In the genomic region with DNA sequence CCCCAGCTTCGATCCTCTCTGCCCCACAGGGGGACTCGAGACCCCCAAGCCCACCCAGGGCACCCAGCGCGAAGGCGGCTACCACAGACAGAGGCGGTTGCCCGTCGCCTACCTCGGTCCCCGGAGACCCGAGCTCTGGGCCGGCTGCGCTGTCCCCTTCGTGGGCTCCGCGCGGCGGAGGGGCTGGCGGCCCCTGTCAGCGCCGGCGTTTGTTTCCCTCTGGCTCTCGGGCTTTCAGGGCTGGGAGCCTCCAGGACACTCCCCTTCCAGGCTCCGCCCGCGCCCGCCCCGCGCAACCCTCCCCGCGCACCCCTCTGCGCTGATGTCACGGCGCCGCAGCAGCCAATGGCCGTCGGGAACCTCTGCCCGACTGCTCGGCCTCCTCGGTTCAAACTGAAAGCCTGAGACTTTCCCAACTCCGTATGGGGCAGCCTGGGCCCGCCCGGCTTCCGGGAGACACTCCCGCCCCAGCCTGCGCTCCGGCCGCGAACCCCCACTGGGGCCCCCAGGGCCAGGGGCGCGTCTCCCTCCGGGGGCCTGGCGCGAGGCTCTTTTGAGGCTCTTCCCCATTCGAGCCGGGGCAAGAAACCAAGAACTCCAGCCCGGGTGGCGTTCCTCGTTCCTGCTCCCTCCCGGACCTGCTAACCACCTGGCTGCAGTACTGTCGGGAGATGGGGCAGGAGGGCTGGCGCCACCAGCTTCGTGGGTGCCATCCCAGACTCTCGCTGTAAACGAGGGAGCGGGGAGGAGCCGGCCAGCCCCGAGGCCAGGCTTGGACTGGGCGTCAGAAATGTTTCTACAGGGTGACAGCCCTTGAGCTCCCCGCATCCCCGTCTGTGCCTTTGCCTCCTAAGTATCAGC, we compare ENCODE assay signal across 1 cellular context.
A peak's percentile ranks its signal among the peaks of the same experiment; 100 is the strongest.
TF ChIP-seq lines count a peak whose summit lies in the region.

A gene with protein sequence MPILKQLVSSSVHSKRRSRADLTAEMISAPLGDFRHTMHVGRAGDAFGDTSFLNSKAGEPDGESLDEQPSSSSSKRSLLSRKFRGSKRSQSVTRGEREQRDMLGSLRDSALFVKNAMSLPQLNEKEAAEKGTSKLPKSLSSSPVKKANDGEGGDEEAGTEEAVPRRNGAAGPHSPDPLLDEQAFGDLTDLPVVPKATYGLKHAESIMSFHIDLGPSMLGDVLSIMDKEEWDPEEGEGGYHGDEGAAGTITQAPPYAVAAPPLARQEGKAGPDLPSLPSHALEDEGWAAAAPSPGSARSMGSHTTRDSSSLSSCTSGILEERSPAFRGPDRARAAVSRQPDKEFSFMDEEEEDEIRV (minus strand): TSS at position 221 of the 861 bp plus-strand sequence. CDS start 25,501 bp downstream, outside the sequence.

TF ChIP-seq in HepG2, 621 proteins besides CTCF, POLR2A, EP300 and RAD21 (continued from another document and continues in another):
- TF ChIP-seq, protein P1, sequence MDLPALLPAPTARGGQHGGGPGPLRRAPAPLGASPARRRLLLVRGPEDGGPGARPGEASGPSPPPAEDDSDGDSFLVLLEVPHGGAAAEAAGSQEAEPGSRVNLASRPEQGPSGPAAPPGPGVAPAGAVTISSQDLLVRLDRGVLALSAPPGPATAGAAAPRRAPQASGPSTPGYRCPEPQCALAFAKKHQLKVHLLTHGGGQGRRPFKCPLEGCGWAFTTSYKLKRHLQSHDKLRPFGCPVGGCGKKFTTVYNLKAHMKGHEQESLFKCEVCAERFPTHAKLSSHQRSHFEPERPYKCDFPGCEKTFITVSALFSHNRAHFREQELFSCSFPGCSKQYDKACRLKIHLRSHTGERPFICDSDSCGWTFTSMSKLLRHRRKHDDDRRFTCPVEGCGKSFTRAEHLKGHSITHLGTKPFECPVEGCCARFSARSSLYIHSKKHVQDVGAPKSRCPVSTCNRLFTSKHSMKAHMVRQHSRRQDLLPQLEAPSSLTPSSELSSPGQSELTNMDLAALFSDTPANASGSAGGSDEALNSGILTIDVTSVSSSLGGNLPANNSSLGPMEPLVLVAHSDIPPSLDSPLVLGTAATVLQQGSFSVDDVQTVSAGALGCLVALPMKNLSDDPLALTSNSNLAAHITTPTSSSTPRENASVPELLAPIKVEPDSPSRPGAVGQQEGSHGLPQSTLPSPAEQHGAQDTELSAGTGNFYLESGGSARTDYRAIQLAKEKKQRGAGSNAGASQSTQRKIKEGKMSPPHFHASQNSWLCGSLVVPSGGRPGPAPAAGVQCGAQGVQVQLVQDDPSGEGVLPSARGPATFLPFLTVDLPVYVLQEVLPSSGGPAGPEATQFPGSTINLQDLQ (CRISPR knock-in tag; IDR thresholded peaks at IDR 0.05): 0 out of 2 replicates have a peak, but pooled peaks have one; percentile 23
- TF ChIP-seq HNF4G (IDR thresholded peaks at IDR 0.05; ENCODE audit: borderline replicate concordance, low read depth, low read length): no peak
- no peak for TF ChIP-seq HNF4G (CRISPR knock-in tag; IDR thresholded peaks at IDR 0.05; ENCODE audit: borderline replicate concordance, low read depth)
- TF ChIP-seq, protein P2, sequence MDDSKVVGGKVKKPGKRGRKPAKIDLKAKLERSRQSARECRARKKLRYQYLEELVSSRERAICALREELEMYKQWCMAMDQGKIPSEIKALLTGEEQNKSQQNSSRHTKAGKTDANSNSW (CRISPR knock-in tag; IDR thresholded peaks at IDR 0.05; ENCODE audit: borderline replicate concordance): peak; percentile 81
- TF ChIP-seq ZNF768 (CRISPR knock-in tag; IDR thresholded peaks at IDR 0.05): peak; percentile 47; the same call in 1 of the 2 replicates
- TF ChIP-seq, protein P3, sequence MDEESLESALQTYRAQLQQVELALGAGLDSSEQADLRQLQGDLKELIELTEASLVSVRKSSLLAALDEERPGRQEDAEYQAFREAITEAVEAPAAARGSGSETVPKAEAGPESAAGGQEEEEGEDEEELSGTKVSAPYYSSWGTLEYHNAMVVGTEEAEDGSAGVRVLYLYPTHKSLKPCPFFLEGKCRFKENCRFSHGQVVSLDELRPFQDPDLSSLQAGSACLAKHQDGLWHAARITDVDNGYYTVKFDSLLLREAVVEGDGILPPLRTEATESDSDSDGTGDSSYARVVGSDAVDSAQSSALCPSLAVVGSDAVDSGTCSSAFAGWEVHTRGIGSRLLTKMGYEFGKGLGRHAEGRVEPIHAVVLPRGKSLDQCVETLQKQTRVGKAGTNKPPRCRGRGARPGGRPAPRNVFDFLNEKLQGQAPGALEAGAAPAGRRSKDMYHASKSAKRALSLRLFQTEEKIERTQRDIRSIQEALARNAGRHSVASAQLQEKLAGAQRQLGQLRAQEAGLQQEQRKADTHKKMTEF (CRISPR knock-in tag; IDR thresholded peaks at IDR 0.05): peak; percentile 87
- TF ChIP-seq TARDBP (CRISPR knock-in tag; IDR thresholded peaks at IDR 0.05): no peak
- TF ChIP-seq, protein P4, sequence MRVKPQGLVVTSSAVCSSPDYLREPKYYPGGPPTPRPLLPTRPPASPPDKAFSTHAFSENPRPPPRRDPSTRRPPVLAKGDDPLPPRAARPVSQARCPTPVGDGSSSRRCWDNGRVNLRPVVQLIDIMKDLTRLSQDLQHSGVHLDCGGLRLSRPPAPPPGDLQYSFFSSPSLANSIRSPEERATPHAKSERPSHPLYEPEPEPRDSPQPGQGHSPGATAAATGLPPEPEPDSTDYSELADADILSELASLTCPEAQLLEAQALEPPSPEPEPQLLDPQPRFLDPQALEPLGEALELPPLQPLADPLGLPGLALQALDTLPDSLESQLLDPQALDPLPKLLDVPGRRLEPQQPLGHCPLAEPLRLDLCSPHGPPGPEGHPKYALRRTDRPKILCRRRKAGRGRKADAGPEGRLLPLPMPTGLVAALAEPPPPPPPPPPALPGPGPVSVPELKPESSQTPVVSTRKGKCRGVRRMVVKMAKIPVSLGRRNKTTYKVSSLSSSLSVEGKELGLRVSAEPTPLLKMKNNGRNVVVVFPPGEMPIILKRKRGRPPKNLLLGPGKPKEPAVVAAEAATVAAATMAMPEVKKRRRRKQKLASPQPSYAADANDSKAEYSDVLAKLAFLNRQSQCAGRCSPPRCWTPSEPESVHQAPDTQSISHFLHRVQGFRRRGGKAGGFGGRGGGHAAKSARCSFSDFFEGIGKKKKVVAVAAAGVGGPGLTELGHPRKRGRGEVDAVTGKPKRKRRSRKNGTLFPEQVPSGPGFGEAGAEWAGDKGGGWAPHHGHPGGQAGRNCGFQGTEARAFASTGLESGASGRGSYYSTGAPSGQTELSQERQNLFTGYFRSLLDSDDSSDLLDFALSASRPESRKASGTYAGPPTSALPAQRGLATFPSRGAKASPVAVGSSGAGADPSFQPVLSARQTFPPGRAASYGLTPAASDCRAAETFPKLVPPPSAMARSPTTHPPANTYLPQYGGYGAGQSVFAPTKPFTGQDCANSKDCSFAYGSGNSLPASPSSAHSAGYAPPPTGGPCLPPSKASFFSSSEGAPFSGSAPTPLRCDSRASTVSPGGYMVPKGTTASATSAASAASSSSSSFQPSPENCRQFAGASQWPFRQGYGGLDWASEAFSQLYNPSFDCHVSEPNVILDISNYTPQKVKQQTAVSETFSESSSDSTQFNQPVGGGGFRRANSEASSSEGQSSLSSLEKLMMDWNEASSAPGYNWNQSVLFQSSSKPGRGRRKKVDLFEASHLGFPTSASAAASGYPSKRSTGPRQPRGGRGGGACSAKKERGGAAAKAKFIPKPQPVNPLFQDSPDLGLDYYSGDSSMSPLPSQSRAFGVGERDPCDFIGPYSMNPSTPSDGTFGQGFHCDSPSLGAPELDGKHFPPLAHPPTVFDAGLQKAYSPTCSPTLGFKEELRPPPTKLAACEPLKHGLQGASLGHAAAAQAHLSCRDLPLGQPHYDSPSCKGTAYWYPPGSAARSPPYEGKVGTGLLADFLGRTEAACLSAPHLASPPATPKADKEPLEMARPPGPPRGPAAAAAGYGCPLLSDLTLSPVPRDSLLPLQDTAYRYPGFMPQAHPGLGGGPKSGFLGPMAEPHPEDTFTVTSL (CRISPR knock-in tag; IDR thresholded peaks at IDR 0.05; ENCODE audit: borderline replicate concordance): peak; percentile 44; the same call in 1 of the 2 replicates
- TF ChIP-seq, protein P5, sequence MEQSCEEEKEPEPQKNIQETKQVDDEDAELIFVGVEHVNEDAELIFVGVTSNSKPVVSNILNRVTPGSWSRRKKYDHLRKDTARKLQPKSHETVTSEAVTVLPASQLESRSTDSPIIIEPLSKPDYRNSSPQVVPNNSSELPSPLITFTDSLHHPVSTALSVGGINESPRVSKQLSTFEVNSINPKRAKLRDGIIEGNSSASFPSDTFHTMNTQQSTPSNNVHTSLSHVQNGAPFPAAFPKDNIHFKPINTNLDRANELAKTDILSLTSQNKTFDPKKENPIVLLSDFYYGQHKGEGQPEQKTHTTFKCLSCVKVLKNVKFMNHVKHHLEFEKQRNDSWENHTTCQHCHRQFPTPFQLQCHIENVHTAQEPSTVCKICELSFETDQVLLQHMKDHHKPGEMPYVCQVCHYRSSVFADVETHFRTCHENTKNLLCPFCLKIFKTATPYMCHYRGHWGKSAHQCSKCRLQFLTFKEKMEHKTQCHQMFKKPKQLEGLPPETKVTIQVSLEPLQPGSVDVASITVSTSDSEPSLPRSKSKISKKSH (CRISPR knock-in tag; IDR thresholded peaks at IDR 0.05; ENCODE audit: borderline replicate concordance): peak; percentile 10; the same call in 1 of the 2 replicates
- no peak for TF ChIP-seq NR2F6 (IDR thresholded peaks at IDR 0.05)
- TF ChIP-seq NR2F6 (CRISPR knock-in tag; IDR thresholded peaks at IDR 0.05): peak; percentile 10; the same call in 1 of the 2 replicates
- TF ChIP-seq, protein P6, sequence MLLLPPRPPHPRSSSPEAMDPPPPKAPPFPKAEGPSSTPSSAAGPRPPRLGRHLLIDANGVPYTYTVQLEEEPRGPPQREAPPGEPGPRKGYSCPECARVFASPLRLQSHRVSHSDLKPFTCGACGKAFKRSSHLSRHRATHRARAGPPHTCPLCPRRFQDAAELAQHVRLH (CRISPR knock-in tag; IDR thresholded peaks at IDR 0.05; ENCODE audit: borderline replicate concordance, low read depth): peak; percentile 89; the same call in 1 of the 2 replicates
- no peak for TF ChIP-seq ZSCAN30 (CRISPR knock-in tag; IDR thresholded peaks at IDR 0.05)
- peak in 1 of 2 experiments; percentile 81; a peak in 2 of 4 replicates for TF ChIP-seq KLF16 (CRISPR knock-in tag; IDR thresholded peaks at IDR 0.05)
- TF ChIP-seq SUZ12 (IDR thresholded peaks at IDR 0.05; ENCODE audit: low read depth, low read length): no peak
- TF ChIP-seq, protein P7, sequence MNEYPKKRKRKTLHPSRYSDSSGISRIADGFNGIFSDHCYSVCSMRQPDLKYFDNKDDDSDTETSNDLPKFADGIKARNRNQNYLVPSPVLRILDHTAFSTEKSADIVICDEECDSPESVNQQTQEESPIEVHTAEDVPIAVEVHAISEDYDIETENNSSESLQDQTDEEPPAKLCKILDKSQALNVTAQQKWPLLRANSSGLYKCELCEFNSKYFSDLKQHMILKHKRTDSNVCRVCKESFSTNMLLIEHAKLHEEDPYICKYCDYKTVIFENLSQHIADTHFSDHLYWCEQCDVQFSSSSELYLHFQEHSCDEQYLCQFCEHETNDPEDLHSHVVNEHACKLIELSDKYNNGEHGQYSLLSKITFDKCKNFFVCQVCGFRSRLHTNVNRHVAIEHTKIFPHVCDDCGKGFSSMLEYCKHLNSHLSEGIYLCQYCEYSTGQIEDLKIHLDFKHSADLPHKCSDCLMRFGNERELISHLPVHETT (CRISPR knock-in tag; conservative IDR thresholded peaks at IDR 0.05): peak; percentile 86
- TF ChIP-seq WIZ (CRISPR knock-in tag; IDR thresholded peaks at IDR 0.05): peak; percentile 83; the same call in 1 of the 2 replicates
- TF ChIP-seq PHB2 (IDR thresholded peaks at IDR 0.05; ENCODE audit: partially characterized antibody): no peak
- TF ChIP-seq ISL2 (CRISPR knock-in tag; IDR thresholded peaks at IDR 0.05): 0 out of 2 replicates have a peak, but pooled peaks have one; percentile 57
- TF ChIP-seq TGIF2 (CRISPR knock-in tag; IDR thresholded peaks at IDR 0.05): peak; percentile 25; the same call in 1 of the 2 replicates
- TF ChIP-seq HNRNPH1 (optimal IDR thresholded peaks at IDR 0.05; ENCODE audit: low read depth, low read length): no peak
- TF ChIP-seq HNRNPL (IDR thresholded peaks at IDR 0.05; ENCODE audit: low read depth, low read length): peak; percentile 76
- TF ChIP-seq, protein P8, sequence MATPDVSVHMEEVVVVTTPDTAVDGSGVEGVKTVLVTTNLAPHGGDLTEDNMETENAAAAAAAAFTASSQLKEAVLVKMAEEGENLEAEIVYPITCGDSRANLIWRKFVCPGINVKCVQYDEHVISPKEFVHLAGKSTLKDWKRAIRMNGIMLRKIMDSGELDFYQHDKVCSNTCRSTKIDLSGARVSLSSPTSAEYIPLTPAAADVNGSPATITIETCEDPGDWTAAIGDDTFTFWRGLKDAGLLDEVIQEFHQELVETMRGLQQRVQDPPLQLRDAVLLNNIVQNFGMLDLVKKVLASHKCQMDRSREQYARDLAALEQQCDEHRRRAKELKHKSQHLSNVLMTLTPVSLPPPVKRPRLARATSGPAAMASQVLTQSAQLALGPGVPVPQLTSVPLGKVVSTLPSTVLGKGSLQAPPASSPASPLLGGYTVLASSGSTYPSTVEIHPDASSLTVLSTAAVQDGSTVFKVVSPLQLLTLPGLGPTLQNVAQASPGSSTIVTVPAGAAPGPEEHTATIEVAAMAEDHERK (CRISPR knock-in tag; IDR thresholded peaks at IDR 0.05; ENCODE audit: low read depth): no peak
- no peak for TF ChIP-seq RFX1 (IDR thresholded peaks at IDR 0.05)
- no peak for TF ChIP-seq XBP1 (CRISPR knock-in tag; IDR thresholded peaks at IDR 0.05)
- TF ChIP-seq TAF1 (CRISPR knock-in tag; IDR thresholded peaks at IDR 0.05): peak; percentile 86
- no peak; the same call in 1 of the 2 replicates for TF ChIP-seq KDM5A (IDR thresholded peaks at IDR 0.05; ENCODE audit: borderline replicate concordance, low read length)
- no peak for TF ChIP-seq BORCS8-MEF2B (CRISPR knock-in tag; IDR thresholded peaks at IDR 0.05)
- TF ChIP-seq BCL6 (CRISPR knock-in tag; IDR thresholded peaks at IDR 0.05): peak; percentile 3; the same call in 1 of the 2 replicates
- TF ChIP-seq KDM1A (CRISPR knock-in tag; IDR thresholded peaks at IDR 0.05): no peak
- TF ChIP-seq ATF1 (CRISPR knock-in tag; IDR thresholded peaks at IDR 0.05): no peak
- no peak for TF ChIP-seq JUNB (CRISPR knock-in tag; IDR thresholded peaks at IDR 0.05; ENCODE audit: borderline replicate concordance)
- TF ChIP-seq, protein P9, sequence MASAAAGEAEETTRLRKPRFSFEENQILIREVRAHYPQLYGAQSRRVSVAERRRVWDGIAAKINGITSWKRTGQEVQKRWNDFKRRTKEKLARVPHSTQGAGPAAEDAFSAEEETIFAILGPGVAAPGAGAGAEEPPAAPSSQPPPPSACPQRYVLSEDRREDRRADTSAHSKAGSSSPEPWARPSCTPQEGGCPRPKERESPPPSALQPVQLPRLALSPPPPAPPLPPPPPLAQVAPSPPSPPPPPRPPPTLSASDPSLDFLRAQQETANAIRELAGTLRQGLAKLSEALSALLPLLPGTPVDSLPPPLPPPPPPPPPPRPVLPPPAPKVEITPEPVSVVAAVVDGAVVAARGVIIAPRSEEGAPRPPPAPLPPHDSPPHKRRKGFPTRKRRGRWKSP (CRISPR knock-in tag; IDR thresholded peaks at IDR 0.05): peak; percentile 72
- TF ChIP-seq AHR (CRISPR knock-in tag; IDR thresholded peaks at IDR 0.05): no peak; the same call in 1 of the 2 replicates
- no peak; the same call in 1 of the 2 replicates for TF ChIP-seq POGZ (CRISPR knock-in tag; IDR thresholded peaks at IDR 0.05)
- TF ChIP-seq HCFC1 (IDR thresholded peaks at IDR 0.05; ENCODE audit: low read depth, low read length): no peak
- TF ChIP-seq SRSF1 (optimal IDR thresholded peaks at IDR 0.05; ENCODE audit: low read depth, low read length): peak; percentile 56
- peak; percentile 59 for TF ChIP-seq HNRNPLL (IDR thresholded peaks at IDR 0.05; ENCODE audit: low read depth, low read length, poor library complexity, severe bottlenecking)
- TF ChIP-seq KLF11 (CRISPR knock-in tag; IDR thresholded peaks at IDR 0.05): peak; percentile 63; the same call in 1 of the 2 replicates
